8 cellular contexts compared by ENCODE assay signal in the genomic region with DNA sequence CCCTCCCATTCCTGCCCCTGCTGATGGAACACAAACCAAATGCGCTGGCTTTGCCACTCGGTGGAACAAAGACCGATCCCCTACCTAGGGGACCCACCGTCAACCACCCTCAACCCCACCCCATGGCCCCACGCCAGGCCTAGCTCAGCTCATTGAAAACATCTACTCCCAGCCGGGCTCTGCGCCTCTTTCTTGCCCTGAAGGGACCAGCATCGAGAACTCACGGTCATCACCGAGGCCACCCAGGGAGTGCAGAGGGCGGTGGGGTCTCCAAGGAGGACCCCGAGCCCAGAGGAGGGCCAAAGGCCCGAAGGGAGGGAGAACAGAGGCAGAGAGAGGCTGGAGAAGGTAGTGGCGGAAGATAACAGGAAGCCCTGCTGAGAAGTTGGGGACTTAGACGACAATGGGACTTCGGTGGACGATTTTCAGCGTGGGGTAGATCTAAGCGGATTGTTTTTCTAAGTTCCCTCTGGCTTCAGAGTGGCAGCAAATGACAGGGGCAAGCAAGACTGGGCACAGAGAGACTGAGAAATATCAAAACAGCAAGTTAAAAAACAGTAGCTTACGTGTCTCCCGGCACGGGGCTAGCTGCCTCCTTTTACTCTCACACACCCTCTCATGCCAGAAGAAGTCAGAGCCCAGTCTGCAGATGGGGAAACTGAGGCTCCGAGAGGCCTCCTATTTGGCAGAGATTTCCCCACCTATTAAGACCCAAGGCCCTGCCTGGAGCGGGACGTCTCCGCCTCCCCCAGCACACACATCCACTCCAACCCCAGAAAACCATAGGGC. TPM values are rescaled to one million over a fixed set of nuclear protein-coding genes. Genes with fewer than 3 reads are reported as not detected.
DNase-seq lines count a peak whose midpoint lies in the region; ATAC-seq and TF ChIP-seq lines count a peak whose summit lies in the region.

No MANE protein-coding gene starts in this region.

- TF ChIP-seq CTCF in neutrophil (IDR thresholded peaks at IDR 0.05): no peak

- H3K4me2 ChIP-seq in BLaER1 treated with 17β-estradiol and CSF1 and Interleukin-3, amounts not matched to agents 10 nM and 100 nM: peak overlapping the region; percentile 94 to 100 (median 99)

- no peaks in the 10 kb centered on the region for H3K27me3 Mint-ChIP-seq in activated CD4-positive, alpha-beta memory T cell treated with anti-CD3 and anti-CD28 coated beads for 36 hours

- H3K9ac ChIP-seq in BLaER1 treated with 17β-estradiol and CSF1 and Interleukin-3, amounts not matched to agents 10 nM and 100 nM: peak overlapping the region; percentile 81 to 94 (median 90)

- CTCF ChIA-PET in activated CD4-positive, alpha-beta memory T cell treated with anti-CD3 and anti-CD28 coated beads for 36 hours (lab: Charles Lee): interaction anchor here (0.8 to 2.4 kb wide), 3 partner anchors 13 to 141 kb away, joined by 6 to 14 read pairs (median 6); no protein-coding TSS in a partner anchor

- no peaks in the 10 kb centered on the region for H3K9me3 Mint-ChIP-seq in activated CD4-positive, alpha-beta memory T cell treated with anti-CD3 and anti-CD28 coated beads for 36 hours

- H3K4me3 Mint-ChIP-seq in activated CD4-positive, alpha-beta memory T cell treated with anti-CD3 and anti-CD28 coated beads for 36 hours: peak overlapping the region; percentile 91

- H3K4me1 ChIP-seq in BLaER1 treated with 17β-estradiol and CSF1 and Interleukin-3, amounts not matched to agents 10 nM and 100 nM: peaks cover 73 to 83% (median 77%) of the 10 kb centered on the region in 10 experiments
- peaks cover 33 to 41% of the 10 kb centered on the region in 2 experiments for H3K4me1 ChIP-seq in neutrophil (ENCODE audit: control insufficient read depth in 1 of 2, insufficient read depth in 1 of 2, low read depth in 1 of 2, low read length in 1 of 2)

- H3K36me3 Mint-ChIP-seq in activated CD4-positive, alpha-beta memory T cell treated with anti-CD3 and anti-CD28 coated beads for 36 hours: peaks cover 6% of the 10 kb centered on the region

- H3K27ac Mint-ChIP-seq in activated CD4-positive, alpha-beta memory T cell treated with anti-CD3 and anti-CD28 coated beads for 36 hours: peak overlapping the region; percentile 78

- H3K4me1 Mint-ChIP-seq in activated CD4-positive, alpha-beta memory T cell treated with anti-CD3 and anti-CD28 coated beads for 36 hours (ENCODE audit: low read depth): peaks cover 44% of the 10 kb centered on the region

- ATAC-seq in HG02623 (IDR thresholded peaks at IDR 0.05; ENCODE audit: unreplicated experiment): peak; percentile 0
- ATAC-seq in HG03520 (IDR thresholded peaks at IDR 0.05; ENCODE audit: unreplicated experiment): no peak

- peak overlapping the region; percentile 68 to 94 (median 77) for H3K4me3 ChIP-seq in BLaER1 treated with 17β-estradiol and CSF1 and Interleukin-3, amounts not matched to agents 10 nM and 100 nM
- H3K4me3 ChIP-seq in neutrophil (ENCODE audit: low read depth in 1 of 2, low read length in 1 of 2): peak overlapping the region; percentile 77 to 90

- peaks cover 38 to 56% (median 48%) of the 10 kb centered on the region in 11 experiments for H4K20me1 ChIP-seq in BLaER1 treated with 17β-estradiol and CSF1 and Interleukin-3, amounts not matched to agents 10 nM and 100 nM

- peaks cover 0 to 36% (median 9%) of the 10 kb centered on the region in 11 experiments; a peak in 10 of 22 replicates for H3K36me3 ChIP-seq in BLaER1 treated with 17β-estradiol and CSF1 and Interleukin-3, amounts not matched to agents 10 nM and 100 nM
- H3K36me3 ChIP-seq in neutrophil: peaks cover 6% of the 10 kb centered on the region

- intact Hi-C loops in activated CD4-positive, alpha-beta memory T cell treated with anti-CD3 and anti-CD28 coated beads for 36 hours (cut with micrococcal nuclease): loop anchor here (2.0 to 5.0 kb wide), 6 partner anchors 50 to 223 kb away; partner anchors contain the start of genes ABAT and HAPSTR1

- no peaks in the 10 kb centered on the region for H3K27me3 ChIP-seq in BLaER1 treated with 17β-estradiol and CSF1 and Interleukin-3, amounts not matched to agents 10 nM and 100 nM
- H3K27me3 ChIP-seq in neutrophil: no peaks in the 10 kb centered on the region

- POLR2A ChIA-PET in activated CD4-positive, alpha-beta memory T cell treated with anti-CD3 and anti-CD28 coated beads for 36 hours (lab: Charles Lee): interaction anchor here (0.9 to 2.3 kb wide), 8 partner anchors 8 to 207 kb away, joined by 3 to 15 read pairs (median 6); partner anchors contain the start of gene ABAT

- no peaks in the 10 kb centered on the region for H3K9me3 ChIP-seq in BLaER1 treated with 17β-estradiol and CSF1 and Interleukin-3, amounts not matched to agents 10 nM and 100 nM (replicated peaks in 1 of 11)
- H3K9me3 ChIP-seq in neutrophil: no peaks in the 10 kb centered on the region

- H3K27ac ChIP-seq in BLaER1 treated with 17β-estradiol and CSF1 and Interleukin-3, amounts not matched to agents 10 nM and 100 nM: peak overlapping the region; percentile 68 to 95 (median 90); a peak in 21 of 22 replicates
- H3K27ac ChIP-seq in neutrophil: peak overlapping the region; percentile 94

- peak; percentile 23 for DNase-seq in activated CD4-positive, alpha-beta memory T cell treated with anti-CD3 and anti-CD28 coated beads for 36 hours
- DNase-seq in fibroblast of peridontal ligament (ENCODE audit: extremely low read depth) (peak; percentile 20), HPDE6-E6E7 (ENCODE audit: extremely low spot score) (no peak)
- no peak for DNase-seq in stimulated activated naive CD4-positive, alpha-beta T cell treated with Interleukin-2 at 50 U/mL for 16 hours (lab: John Stamatoyannopoulos, UW)

RNA-seq across cellular contexts. Expression of gene CARHSP1, which starts 1.1 kb away (rescaled TPM):
- total RNA-seq in activated CD4-positive, alpha-beta memory T cell treated with anti-CD3 and anti-CD28 coated beads for 36 hours: 10 to 100 TPM; 64.9 to 73.1 TPM

RNA-seq across cellular contexts. Expression of gene LITAFD, which starts 14.5 kb away (rescaled TPM):
- total RNA-seq in activated CD4-positive, alpha-beta memory T cell treated with anti-CD3 and anti-CD28 coated beads for 36 hours: not detected

Comparison
In these comparisons a context has a peak if more than half of its experiments do, and no peak if none do; other contexts are left out.
1. DNase-seq: peak in activated CD4-positive, alpha-beta memory T cell treated with anti-CD3 and anti-CD28 coated beads for 36 hours (single experiment) and fibroblast of peridontal ligament (single experiment); none in stimulated activated naive CD4-positive, alpha-beta T cell treated with Interleukin-2 at 50 U/mL for 16 hours (single experiment) and HPDE6-E6E7 (single experiment).